Comparison of ENCODE assay signal across 8 cellular contexts in genomic region chr3:50611464-50612233, GRCh38. TPM values are rescaled to one million over a fixed set of nuclear protein-coding genes. Genes with fewer than 3 reads are reported as not detected.
A peak's percentile ranks its signal among the peaks of the same experiment; 100 is the strongest.
DNase-seq lines count a peak whose midpoint lies in the region; ATAC-seq and TF ChIP-seq lines count a peak whose summit lies in the region.

Gene CISH, minus strand, starts transcription at chr3:50611774. Its CDS starts 124 bp downstream, at chr3:50611650.

- H3K27me3 ChIP-seq in OCI-LY3 (ENCODE audit: low read depth, low read length) = peaks cover 19% of the 10 kb centered on the region

- DNase-seq in DMS 273 (lab: John Stamatoyannopoulos, UW; ENCODE audit: unreplicated experiment) (peak; percentile 97), HT1080 (ENCODE audit: low read depth) (peak; percentile 89), epidermal melanocyte (ENCODE audit: insufficient read length, low spot score) (peak; percentile 85), mucosa of descending colon (peak; percentile 97 to 98 (median 97))
- peak; percentile 99 for DNase-seq in activated CD8-positive, alpha-beta memory T cell treated with anti-CD3 and anti-CD28 coated beads, Interleukin-2, amount 50 U/mL, for 48 hours
- DNase-seq in stimulated activated CD8-positive, alpha-beta memory T cell treated with anti-CD3 and anti-CD28 coated beads, Interleukin-4, amount 100 ng/mL, for 24 hours (ENCODE audit: low read depth) = peak; percentile 97

- peak; percentile 55 for TF ChIP-seq CTCF in OCI-LY3 (IDR thresholded peaks at IDR 0.05; ENCODE audit: low read depth, low read length)
- TF ChIP-seq CTCF in mucosa of descending colon (IDR thresholded peaks at IDR 0.05) = no peak

- H3K9me3 ChIP-seq in OCI-LY3 (ENCODE audit: insufficient read depth, low read length) = no peaks in the 10 kb centered on the region
- H3K9me3 ChIP-seq in mucosa of descending colon = no peaks in the 10 kb centered on the region

- H3K4me3 ChIP-seq in OCI-LY3 (ENCODE audit: low read length) (peak within 1 kb of the TSS; percentile 81), mucosa of descending colon (peak within 1 kb of the TSS; percentile 68)

- H3K4me1 ChIP-seq in OCI-LY3 (ENCODE audit: low read length) (peaks cover 21% of the 10 kb centered on the region), mucosa of descending colon (ENCODE audit: low read depth) (peaks cover 39% of the 10 kb centered on the region)

- peak within 1 kb of the TSS; percentile 67 for H2AFZ ChIP-seq in OCI-LY3 (ENCODE audit: low read depth, low read length)

- ATAC-seq in GM21360 (IDR thresholded peaks at IDR 0.05; ENCODE audit: unreplicated experiment) (peak; percentile 56), mucosa of descending colon (peak; percentile 81)

- H4K20me1 ChIP-seq in OCI-LY3 (ENCODE audit: insufficient read depth, low read length) = no peaks in the 10 kb centered on the region

- H3K79me2 ChIP-seq in OCI-LY3 (ENCODE audit: low read length) = no peaks in the 10 kb centered on the region

- no peak within 1 kb of the TSS for H3K27ac ChIP-seq in OCI-LY3 (ENCODE audit: low read length)

- peak within 1 kb of the TSS; percentile 73 for H3K9ac ChIP-seq in OCI-LY3 (ENCODE audit: low read length)

- H3K36me3 ChIP-seq in OCI-LY3 (replicated peaks; ENCODE audit: low read depth, low read length) (no peaks in the 10 kb centered on the region), mucosa of descending colon (ENCODE audit: low read depth) (peaks cover 9% of the 10 kb centered on the region)

- H3K4me2 ChIP-seq in OCI-LY3 (ENCODE audit: low read length) = peak within 1 kb of the TSS; percentile 91

- intact Hi-C loops in mucosa of descending colon (cut with DNase I, micrococcal nuclease) = loop anchor here in 1 of 2 donors (5.0 kb wide), 1 partner anchor 776 kb away; the partner anchor contains the start of gene MANF

RNA-seq across cellular contexts. Expression of gene CISH, which starts in this region (rescaled TPM):
- 0.10 and 0.53 TPM in 2 replicates for total RNA-seq in HT1080 (2014; rRNA removed; shearing (Covaris generic))
- polyA plus RNA-seq in HT1080 (2015; cell fraction: cytosol; rRNA removed) = 0.52 and 0.73 TPM in 2 replicates
- 0.74 and 1.2 TPM in 2 replicates for polyA plus RNA-seq in HT1080 (2015; cell fraction: nucleus; rRNA removed)
- total RNA-seq in mucosa of descending colon = 10 to 100 TPM; 12.7 to 21.4 (median 19.2) TPM
